In genomic region chr9:28215921-28216320, GRCh38 we compare ENCODE assay signal across 31 cellular contexts.
"Had no signal": no experiment of that assay in that cellular context is flagged by ENCODE, and none has a peak within 500 bp of the region (broad histone marks: within the 10 kb centered on the region; RNA-seq: fewer than 3 reads in every experiment).

No MANE protein-coding gene starts in this region.

- H3K4me1 ChIP-seq: ascending aorta, foreskin keratinocyte, left lung, right atrium auricular region had no signal

- ATAC-seq: foreskin keratinocyte; heart left ventricle; left lung; lower lobe of right lung; naive thymus-derived CD8-positive, alpha-beta T cell; stimulated activated memory B cell treated with anti-CD40 and anti-IgM and Interleukin-4, amounts not matched to agents 10 μg/mL and 1 μg/mL and 100 μg/mL, for 72 hours; WTC11 had no signal

- H3K9me3 ChIP-seq: ascending aorta, esophagus muscularis mucosa, left lung, lower lobe of right lung, right atrium auricular region, stomach, thyroid gland, upper lobe of left lung had no signal

- DNase-seq: activated CD4-positive, alpha-beta memory T cell treated with anti-CD3 and anti-CD28 coated beads, Interleukin-2, amount 10 ng/mL, durations not matched to agents 7 days and 5 days; activated CD4-positive, alpha-beta T cell treated with anti-CD3 and anti-CD28 coated beads for 1 hour; activated CD4-positive, alpha-beta T cell treated with anti-CD3 and anti-CD28 coated beads, Interleukin-2, amount 10 ng/mL, durations not matched to agents 7 days and 5 days; activated CD8-positive, alpha-beta memory T cell treated with anti-CD3 and anti-CD28 coated beads, Interleukin-2, amount 50 U/mL, for 48 hours; activated gamma-delta T cell; activated naive CD4-positive, alpha-beta T cell treated with anti-CD3 and anti-CD28 coated beads, Interleukin-2, amount 10 ng/mL, durations not matched to agents 7 days and 5 days; activated naive CD8-positive, alpha-beta T cell treated with anti-CD3 and anti-CD28 coated beads, Interleukin-2, amount 10 ng/mL, durations not matched to agents 7 days and 5 days; activated T-cell treated with anti-CD3 and anti-CD28 coated beads, Interleukin-2, amount 50 U/mL, for 24 hours; brain microvascular endothelial cell; cortex of kidney; endodermal cell; foreskin keratinocyte; heart left ventricle; hypothalamus; kidney glomerular epithelial cell; left lung; lower lobe of right lung; mesenchymal stem cell; naive thymus-derived CD8-positive, alpha-beta T cell; stimulated activated CD4-positive, alpha-beta T cell treated with anti-CD3 and anti-CD28 coated beads, Interleukin-1b, Interleukin-23, amount 100 ng/mL, for 48 hours; stimulated activated CD4-positive, alpha-beta T cell treated with anti-CD3 and anti-CD28 coated beads, Interleukin-4, amount 100 ng/mL, for 4 hours; stimulated activated CD8-positive, alpha-beta memory T cell treated with anti-CD3 and anti-CD28 coated beads, Interleukin-4, amount 100 ng/mL, for 48 hours; stomach; thyroid gland; upper lobe of left lung had no signal

- H3K27me3 ChIP-seq: ascending aorta, brain microvascular endothelial cell, esophagus muscularis mucosa, heart left ventricle, left lung, right atrium auricular region, stomach, thyroid gland, upper lobe of left lung had no signal

- H3K4me3 ChIP-seq: ascending aorta, esophagus muscularis mucosa, heart left ventricle, left lung, lower lobe of right lung, right atrium auricular region, smooth muscle cell, stomach, thyroid gland, upper lobe of left lung had no signal

- H3K36me3 ChIP-seq: ascending aorta, brain microvascular endothelial cell, esophagus muscularis mucosa, heart left ventricle, left lung, lower lobe of right lung, right atrium auricular region, stomach, thyroid gland, upper lobe of left lung had no signal
